In genomic region chr1:107935396-107936064, GRCh38 we compare ENCODE assay signal across 9 cellular contexts. TPM values are rescaled to one million over a fixed set of nuclear protein-coding genes. Genes with fewer than 3 reads are reported as not detected.
DNase-seq lines count a peak whose midpoint lies in the region; ATAC-seq and TF ChIP-seq lines count a peak whose summit lies in the region.
"Had no signal": no experiment of that assay in that cellular context is flagged by ENCODE, and none has a peak within 500 bp of the region (broad histone marks: within the 10 kb centered on the region; RNA-seq: fewer than 3 reads in every experiment).

No MANE protein-coding gene starts in this region.

- H3K36me3 ChIP-seq in PC-3 (ENCODE audit: low read depth, low read length) = no peaks in the 10 kb centered on the region
- H3K36me3 ChIP-seq: SJSA1 had no signal

- H4K20me1 ChIP-seq in PC-3 (ENCODE audit: low read length) = no peaks in the 10 kb centered on the region

- peak overlapping the region; percentile 59 for H3K4me2 ChIP-seq in PC-3 (ENCODE audit: low read length)

- CTCF ChIA-PET in PC-3 (lab: Charles Lee) = no interaction called here

- no peak for TF ChIP-seq CTCF in PC-3 (conservative IDR thresholded peaks at IDR 0.05; ENCODE audit: low read depth, low read length)

- no peaks in the 10 kb centered on the region for H3K9me3 ChIP-seq in PC-3 (ENCODE audit: low read length)
- H3K9me3 ChIP-seq: SJSA1 had no signal

- ATAC-seq in GM19023 (IDR thresholded peaks at IDR 0.05; ENCODE audit: unreplicated experiment) = peak; percentile 89
- peak; percentile 89 for ATAC-seq in HG02840 (IDR thresholded peaks at IDR 0.05; ENCODE audit: low FRiP score, unreplicated experiment)
- no peak for ATAC-seq in PC-3

- peaks cover 28% of the 10 kb centered on the region for H3K4me1 ChIP-seq in PC-3 (ENCODE audit: insufficient read depth, low read length)

- no TSS peak for BruUV-seq in PC-3 (replicated peaks; lab: Mats Ljungman, UMichigan)

- intact Hi-C loops in PC-3 (cut with micrococcal nuclease) = loop anchor here (1.0 to 10.0 kb wide), 4 partner anchors 119 to 265 kb away; partner anchors contain the start of gene SLC25A24

- no peak overlapping the region for H3K9ac ChIP-seq in PC-3 (ENCODE audit: low read length)

- H3K27ac ChIP-seq in PC-3 (ENCODE audit: low read length) = peak overlapping the region; percentile 33
- H3K27ac ChIP-seq: SJSA1 had no signal

- H3F3A ChIP-seq in PC-3 (ENCODE audit: low read length, unreplicated experiment) = no peaks in the 10 kb centered on the region

- H3K4me3 ChIP-seq in PC-3 (ENCODE audit: low read length) = no peak overlapping the region
- H3K4me3 ChIP-seq: SJSA1 had no signal

- POLR2A ChIA-PET in PC-3 (lab: Charles Lee; ENCODE audit: unreplicated experiment) = no interaction called here

- no peaks in the 10 kb centered on the region for H3K27me3 ChIP-seq in PC-3 (ENCODE audit: low read length)

- DNase-seq in PC-3 = peak; percentile 60
- peak; percentile 78 for DNase-seq in kidney tubule cell (ENCODE audit: low spot score)
- no peak for DNase-seq in glomerular visceral epithelial cell (ENCODE audit: extremely low spot score)
- DNase-seq in HCEC 1CT = no peak
- no peak for DNase-seq in COLO668 (lab: John Stamatoyannopoulos, UW; ENCODE audit: unreplicated experiment)
- no peak for DNase-seq in DMS79 (lab: John Stamatoyannopoulos, UW)

- H3K79me2 ChIP-seq in PC-3 (ENCODE audit: low read length) = no peaks in the 10 kb centered on the region

- no peak overlapping the region for H2AFZ ChIP-seq in PC-3 (ENCODE audit: low read length)

- no peaks in the 10 kb centered on the region for H3K9me2 ChIP-seq in PC-3 (replicated peaks; ENCODE audit: low read length)

RNA-seq across cellular contexts. Expression of gene VAV3, which starts 29.4 kb away (rescaled TPM):
- 0.73 and 0.98 TPM in 2 replicates for total RNA-seq in PC-3 (2014; rRNA removed)
- total RNA-seq: SJSA1 had no signal

Comparison
In these comparisons a context has a peak if more than half of its experiments do, and no peak if none do; other contexts are left out.
1. DNase-seq: peak in PC-3 (single experiment) and kidney tubule cell (single experiment); none in glomerular visceral epithelial cell (single experiment), HCEC 1CT (single experiment), COLO668 (single experiment) and DMS79 (single experiment).